Comparison of ENCODE assay signal across 1 cellular context in the genomic region with DNA sequence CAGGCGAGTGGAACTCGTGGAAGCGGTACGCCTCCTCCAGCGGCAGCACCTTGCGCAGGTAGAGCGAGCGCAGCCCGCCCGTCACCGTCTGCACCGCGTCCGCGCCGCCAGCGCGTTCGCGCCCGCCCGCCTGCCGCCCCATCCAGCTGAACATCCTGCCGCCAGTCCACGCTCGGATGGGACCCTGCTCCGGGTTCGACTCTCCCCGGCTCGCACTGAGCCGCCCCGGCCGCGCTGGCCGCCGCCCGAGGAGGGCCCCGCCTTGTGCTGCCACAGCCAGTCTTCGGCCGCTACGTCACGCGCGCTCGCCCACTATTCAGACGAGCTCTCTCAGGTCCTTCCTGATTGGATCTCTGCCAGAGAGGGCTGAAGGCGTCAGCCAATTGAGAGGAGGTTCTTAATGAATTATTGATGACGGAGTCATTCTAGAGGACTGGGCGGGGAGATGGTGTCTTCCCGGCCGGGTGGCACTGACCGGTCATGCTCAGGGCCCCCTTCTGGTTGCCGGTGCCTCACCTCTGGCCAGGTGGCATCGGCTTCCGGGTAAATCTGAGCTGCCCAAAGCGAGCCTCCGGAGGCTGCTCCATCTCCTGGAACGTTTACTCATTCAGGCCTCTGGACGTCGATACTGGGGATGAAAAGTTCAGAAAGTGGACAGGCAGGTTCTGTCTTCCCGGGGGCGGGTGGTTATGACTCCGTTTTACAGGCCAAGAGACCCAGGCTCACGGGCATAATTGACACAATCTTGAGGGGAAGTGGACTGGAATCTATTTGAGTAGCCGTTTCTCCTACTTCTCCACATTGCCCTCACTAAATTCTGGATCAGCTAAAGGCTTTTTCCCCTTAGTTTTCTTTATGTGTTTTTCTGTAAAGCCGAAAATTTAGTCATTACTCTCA.
A peak's percentile ranks its signal among the peaks of the same experiment; 100 is the strongest.
TF ChIP-seq lines count a peak whose summit lies in the region.

A gene (minus strand): TSS at position 217 of the 897 bp plus-strand sequence. CDS start 63 bp downstream, at position 154.

TF ChIP-seq in HepG2, 621 proteins besides CTCF, POLR2A, EP300 and RAD21 (continued from another document and continues in another):
- TF ChIP-seq TAF1 (CRISPR knock-in tag; IDR thresholded peaks at IDR 0.05) (peak; percentile 95), TCF7 (IDR thresholded peaks at IDR 0.05; ENCODE audit: low read depth) (no peak), GATAD1 (CRISPR knock-in tag; IDR thresholded peaks at IDR 0.05) (peak; percentile 56), SIX1 (CRISPR knock-in tag; IDR thresholded peaks at IDR 0.05; ENCODE audit: borderline replicate concordance) (0 out of 2 replicates have a peak, but pooled peaks have one; percentile 16), ZNF562 (CRISPR knock-in tag; IDR thresholded peaks at IDR 0.05; ENCODE audit: borderline replicate concordance) (no peak), DMAP1 (CRISPR knock-in tag; IDR thresholded peaks at IDR 0.05) (no peak), RXRA (CRISPR knock-in tag; IDR thresholded peaks at IDR 0.05) (peak; percentile 52; the same call in 1 of the 2 replicates), TGIF2 (CRISPR knock-in tag; IDR thresholded peaks at IDR 0.05) (peak; percentile 52; the same call in 1 of the 2 replicates), MATR3 (CRISPR knock-in tag; IDR thresholded peaks at IDR 0.05) (no peak), DPF2 (CRISPR knock-in tag; IDR thresholded peaks at IDR 0.05; ENCODE audit: borderline replicate concordance, low read depth) (0 out of 2 replicates have a peak, but pooled peaks have one; percentile 1), MYC (CRISPR knock-in tag; IDR thresholded peaks at IDR 0.05; ENCODE audit: borderline replicate concordance) (peak; percentile 23; the same call in 1 of the 2 replicates), ZNF251 (CRISPR knock-in tag; IDR thresholded peaks at IDR 0.05) (no peak), DNMT3B (CRISPR knock-in tag; conservative IDR thresholded peaks at IDR 0.05) (no peak), FOXM1 (CRISPR knock-in tag; IDR thresholded peaks at IDR 0.05) (no peak), ZSCAN22 (CRISPR knock-in tag; IDR thresholded peaks at IDR 0.05) (no peak), NCOA1 (CRISPR knock-in tag; IDR thresholded peaks at IDR 0.05) (no peak), MED1 (CRISPR knock-in tag; IDR thresholded peaks at IDR 0.05) (no peak), HNRNPH1 (optimal IDR thresholded peaks at IDR 0.05; ENCODE audit: low read depth, low read length) (no peak), ZNF83 (CRISPR knock-in tag; IDR thresholded peaks at IDR 0.05; ENCODE audit: borderline replicate concordance) (0 out of 2 replicates have a peak, but pooled peaks have one; percentile 50), IRF2 (CRISPR knock-in tag; IDR thresholded peaks at IDR 0.05) (no peak), ZNF263 (CRISPR knock-in tag; IDR thresholded peaks at IDR 0.05) (no peak), ZNF510 (CRISPR knock-in tag; IDR thresholded peaks at IDR 0.05; ENCODE audit: low read depth) (no peak), ZNF143 (CRISPR knock-in tag; IDR thresholded peaks at IDR 0.05) (no peak), ZZZ3 (CRISPR knock-in tag; IDR thresholded peaks at IDR 0.05; ENCODE audit: borderline replicate concordance) (no peak), MEF2D (CRISPR knock-in tag; IDR thresholded peaks at IDR 0.05) (no peak), RFX5 (IDR thresholded peaks at IDR 0.05; ENCODE audit: low read depth, low read length) (peak; percentile 76), NR2C2 (CRISPR knock-in tag; IDR thresholded peaks at IDR 0.05; ENCODE audit: borderline replicate concordance) (peak; percentile 59), REXO4 (CRISPR knock-in tag; IDR thresholded peaks at IDR 0.05; ENCODE audit: borderline replicate concordance) (no peak), ZMYM4 (CRISPR knock-in tag; IDR thresholded peaks at IDR 0.05) (peak; percentile 90), GFI1 (CRISPR knock-in tag; IDR thresholded peaks at IDR 0.05; ENCODE audit: borderline replicate concordance) (peak; percentile 91), ZNF550 (CRISPR knock-in tag; IDR thresholded peaks at IDR 0.05; ENCODE audit: borderline replicate concordance) (no peak), CEBPB (IDR thresholded peaks at IDR 0.05; ENCODE audit: borderline replicate concordance, low read depth, low read length) (no peak), ZNF7 (CRISPR knock-in tag; IDR thresholded peaks at IDR 0.05) (no peak), STAG1 (CRISPR knock-in tag; IDR thresholded peaks at IDR 0.05) (peak; percentile 21; the same call in 1 of the 2 replicates), ZNF484 (CRISPR knock-in tag; IDR thresholded peaks at IDR 0.05; ENCODE audit: borderline replicate concordance, low read depth) (no peak)
- TF ChIP-seq, protein P1, sequence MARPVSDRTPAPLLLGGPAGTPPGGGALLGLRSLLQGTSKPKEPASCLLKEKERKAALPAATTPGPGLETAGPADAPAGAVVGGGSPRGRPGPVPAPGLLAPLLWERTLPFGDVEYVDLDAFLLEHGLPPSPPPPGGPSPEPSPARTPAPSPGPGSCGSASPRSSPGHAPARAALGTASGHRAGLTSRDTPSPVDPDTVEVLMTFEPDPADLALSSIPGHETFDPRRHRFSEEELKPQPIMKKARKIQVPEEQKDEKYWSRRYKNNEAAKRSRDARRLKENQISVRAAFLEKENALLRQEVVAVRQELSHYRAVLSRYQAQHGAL (CRISPR knock-in tag; IDR thresholded peaks at IDR 0.05; ENCODE audit: not compliant biosample characterization) = no peak
- TF ChIP-seq, protein P2, sequence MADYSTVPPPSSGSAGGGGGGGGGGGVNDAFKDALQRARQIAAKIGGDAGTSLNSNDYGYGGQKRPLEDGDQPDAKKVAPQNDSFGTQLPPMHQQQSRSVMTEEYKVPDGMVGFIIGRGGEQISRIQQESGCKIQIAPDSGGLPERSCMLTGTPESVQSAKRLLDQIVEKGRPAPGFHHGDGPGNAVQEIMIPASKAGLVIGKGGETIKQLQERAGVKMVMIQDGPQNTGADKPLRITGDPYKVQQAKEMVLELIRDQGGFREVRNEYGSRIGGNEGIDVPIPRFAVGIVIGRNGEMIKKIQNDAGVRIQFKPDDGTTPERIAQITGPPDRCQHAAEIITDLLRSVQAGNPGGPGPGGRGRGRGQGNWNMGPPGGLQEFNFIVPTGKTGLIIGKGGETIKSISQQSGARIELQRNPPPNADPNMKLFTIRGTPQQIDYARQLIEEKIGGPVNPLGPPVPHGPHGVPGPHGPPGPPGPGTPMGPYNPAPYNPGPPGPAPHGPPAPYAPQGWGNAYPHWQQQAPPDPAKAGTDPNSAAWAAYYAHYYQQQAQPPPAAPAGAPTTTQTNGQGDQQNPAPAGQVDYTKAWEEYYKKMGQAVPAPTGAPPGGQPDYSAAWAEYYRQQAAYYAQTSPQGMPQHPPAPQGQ (CRISPR knock-in tag; IDR thresholded peaks at IDR 0.05; ENCODE audit: borderline replicate concordance) = no peak
- TF ChIP-seq, protein P3, sequence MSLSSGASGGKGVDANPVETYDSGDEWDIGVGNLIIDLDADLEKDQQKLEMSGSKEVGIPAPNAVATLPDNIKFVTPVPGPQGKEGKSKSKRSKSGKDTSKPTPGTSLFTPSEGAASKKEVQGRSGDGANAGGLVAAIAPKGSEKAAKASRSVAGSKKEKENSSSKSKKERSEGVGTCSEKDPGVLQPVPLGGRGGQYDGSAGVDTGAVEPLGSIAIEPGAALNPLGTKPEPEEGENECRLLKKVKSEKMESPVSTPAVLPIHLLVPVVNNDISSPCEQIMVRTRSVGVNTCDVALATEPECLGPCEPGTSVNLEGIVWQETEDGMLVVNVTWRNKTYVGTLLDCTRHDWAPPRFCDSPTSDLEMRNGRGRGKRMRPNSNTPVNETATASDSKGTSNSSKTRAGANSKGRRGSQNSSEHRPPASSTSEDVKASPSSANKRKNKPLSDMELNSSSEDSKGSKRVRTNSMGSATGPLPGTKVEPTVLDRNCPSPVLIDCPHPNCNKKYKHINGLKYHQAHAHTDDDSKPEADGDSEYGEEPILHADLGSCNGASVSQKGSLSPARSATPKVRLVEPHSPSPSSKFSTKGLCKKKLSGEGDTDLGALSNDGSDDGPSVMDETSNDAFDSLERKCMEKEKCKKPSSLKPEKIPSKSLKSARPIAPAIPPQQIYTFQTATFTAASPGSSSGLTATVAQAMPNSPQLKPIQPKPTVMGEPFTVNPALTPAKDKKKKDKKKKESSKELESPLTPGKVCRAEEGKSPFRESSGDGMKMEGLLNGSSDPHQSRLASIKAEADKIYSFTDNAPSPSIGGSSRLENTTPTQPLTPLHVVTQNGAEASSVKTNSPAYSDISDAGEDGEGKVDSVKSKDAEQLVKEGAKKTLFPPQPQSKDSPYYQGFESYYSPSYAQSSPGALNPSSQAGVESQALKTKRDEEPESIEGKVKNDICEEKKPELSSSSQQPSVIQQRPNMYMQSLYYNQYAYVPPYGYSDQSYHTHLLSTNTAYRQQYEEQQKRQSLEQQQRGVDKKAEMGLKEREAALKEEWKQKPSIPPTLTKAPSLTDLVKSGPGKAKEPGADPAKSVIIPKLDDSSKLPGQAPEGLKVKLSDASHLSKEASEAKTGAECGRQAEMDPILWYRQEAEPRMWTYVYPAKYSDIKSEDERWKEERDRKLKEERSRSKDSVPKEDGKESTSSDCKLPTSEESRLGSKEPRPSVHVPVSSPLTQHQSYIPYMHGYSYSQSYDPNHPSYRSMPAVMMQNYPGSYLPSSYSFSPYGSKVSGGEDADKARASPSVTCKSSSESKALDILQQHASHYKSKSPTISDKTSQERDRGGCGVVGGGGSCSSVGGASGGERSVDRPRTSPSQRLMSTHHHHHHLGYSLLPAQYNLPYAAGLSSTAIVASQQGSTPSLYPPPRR (CRISPR knock-in tag; IDR thresholded peaks at IDR 0.05; ENCODE audit: borderline replicate concordance) = no peak
- TF ChIP-seq, protein P4, sequence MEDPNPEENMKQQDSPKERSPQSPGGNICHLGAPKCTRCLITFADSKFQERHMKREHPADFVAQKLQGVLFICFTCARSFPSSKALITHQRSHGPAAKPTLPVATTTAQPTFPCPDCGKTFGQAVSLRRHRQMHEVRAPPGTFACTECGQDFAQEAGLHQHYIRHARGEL (CRISPR knock-in tag; IDR thresholded peaks at IDR 0.05) = no peak
- TF ChIP-seq, protein P5, sequence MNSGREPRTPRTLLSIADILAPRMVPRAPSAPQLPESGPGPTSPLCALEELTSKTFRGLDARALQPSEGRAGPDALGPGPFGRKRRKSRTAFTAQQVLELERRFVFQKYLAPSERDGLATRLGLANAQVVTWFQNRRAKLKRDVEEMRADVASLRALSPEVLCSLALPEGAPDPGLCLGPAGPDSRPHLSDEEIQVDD (CRISPR knock-in tag; IDR thresholded peaks at IDR 0.05; ENCODE audit: borderline replicate concordance) = no peak; the same call in 1 of the 2 replicates
- TF ChIP-seq, protein P6, sequence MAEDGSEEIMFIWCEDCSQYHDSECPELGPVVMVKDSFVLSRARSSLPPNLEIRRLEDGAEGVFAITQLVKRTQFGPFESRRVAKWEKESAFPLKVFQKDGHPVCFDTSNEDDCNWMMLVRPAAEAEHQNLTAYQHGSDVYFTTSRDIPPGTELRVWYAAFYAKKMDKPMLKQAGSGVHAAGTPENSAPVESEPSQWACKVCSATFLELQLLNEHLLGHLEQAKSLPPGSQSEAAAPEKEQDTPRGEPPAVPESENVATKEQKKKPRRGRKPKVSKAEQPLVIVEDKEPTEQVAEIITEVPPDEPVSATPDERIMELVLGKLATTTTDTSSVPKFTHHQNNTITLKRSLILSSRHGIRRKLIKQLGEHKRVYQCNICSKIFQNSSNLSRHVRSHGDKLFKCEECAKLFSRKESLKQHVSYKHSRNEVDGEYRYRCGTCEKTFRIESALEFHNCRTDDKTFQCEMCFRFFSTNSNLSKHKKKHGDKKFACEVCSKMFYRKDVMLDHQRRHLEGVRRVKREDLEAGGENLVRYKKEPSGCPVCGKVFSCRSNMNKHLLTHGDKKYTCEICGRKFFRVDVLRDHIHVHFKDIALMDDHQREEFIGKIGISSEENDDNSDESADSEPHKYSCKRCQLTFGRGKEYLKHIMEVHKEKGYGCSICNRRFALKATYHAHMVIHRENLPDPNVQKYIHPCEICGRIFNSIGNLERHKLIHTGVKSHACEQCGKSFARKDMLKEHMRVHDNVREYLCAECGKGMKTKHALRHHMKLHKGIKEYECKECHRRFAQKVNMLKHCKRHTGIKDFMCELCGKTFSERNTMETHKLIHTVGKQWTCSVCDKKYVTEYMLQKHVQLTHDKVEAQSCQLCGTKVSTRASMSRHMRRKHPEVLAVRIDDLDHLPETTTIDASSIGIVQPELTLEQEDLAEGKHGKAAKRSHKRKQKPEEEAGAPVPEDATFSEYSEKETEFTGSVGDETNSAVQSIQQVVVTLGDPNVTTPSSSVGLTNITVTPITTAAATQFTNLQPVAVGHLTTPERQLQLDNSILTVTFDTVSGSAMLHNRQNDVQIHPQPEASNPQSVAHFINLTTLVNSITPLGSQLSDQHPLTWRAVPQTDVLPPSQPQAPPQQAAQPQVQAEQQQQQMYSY (CRISPR knock-in tag; IDR thresholded peaks at IDR 0.05) = peak; percentile 77; the same call in 1 of the 2 replicates
- TF ChIP-seq, protein P7, sequence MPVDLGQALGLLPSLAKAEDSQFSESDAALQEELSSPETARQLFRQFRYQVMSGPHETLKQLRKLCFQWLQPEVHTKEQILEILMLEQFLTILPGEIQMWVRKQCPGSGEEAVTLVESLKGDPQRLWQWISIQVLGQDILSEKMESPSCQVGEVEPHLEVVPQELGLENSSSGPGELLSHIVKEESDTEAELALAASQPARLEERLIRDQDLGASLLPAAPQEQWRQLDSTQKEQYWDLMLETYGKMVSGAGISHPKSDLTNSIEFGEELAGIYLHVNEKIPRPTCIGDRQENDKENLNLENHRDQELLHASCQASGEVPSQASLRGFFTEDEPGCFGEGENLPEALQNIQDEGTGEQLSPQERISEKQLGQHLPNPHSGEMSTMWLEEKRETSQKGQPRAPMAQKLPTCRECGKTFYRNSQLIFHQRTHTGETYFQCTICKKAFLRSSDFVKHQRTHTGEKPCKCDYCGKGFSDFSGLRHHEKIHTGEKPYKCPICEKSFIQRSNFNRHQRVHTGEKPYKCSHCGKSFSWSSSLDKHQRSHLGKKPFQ (CRISPR knock-in tag; IDR thresholded peaks at IDR 0.05; ENCODE audit: insufficient replicate concordance) = no peak
- TF ChIP-seq, protein P8, sequence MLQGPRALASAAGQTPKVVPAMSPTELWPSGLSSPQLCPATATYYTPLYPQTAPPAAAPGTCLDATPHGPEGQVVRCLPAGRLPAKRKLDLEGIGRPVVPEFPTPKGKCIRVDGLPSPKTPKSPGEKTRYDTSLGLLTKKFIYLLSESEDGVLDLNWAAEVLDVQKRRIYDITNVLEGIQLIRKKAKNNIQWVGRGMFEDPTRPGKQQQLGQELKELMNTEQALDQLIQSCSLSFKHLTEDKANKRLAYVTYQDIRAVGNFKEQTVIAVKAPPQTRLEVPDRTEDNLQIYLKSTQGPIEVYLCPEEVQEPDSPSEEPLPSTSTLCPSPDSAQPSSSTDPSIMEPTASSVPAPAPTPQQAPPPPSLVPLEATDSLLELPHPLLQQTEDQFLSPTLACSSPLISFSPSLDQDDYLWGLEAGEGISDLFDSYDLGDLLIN (CRISPR knock-in tag; IDR thresholded peaks at IDR 0.05; ENCODE audit: borderline replicate concordance) = no peak
- TF ChIP-seq, protein P9, sequence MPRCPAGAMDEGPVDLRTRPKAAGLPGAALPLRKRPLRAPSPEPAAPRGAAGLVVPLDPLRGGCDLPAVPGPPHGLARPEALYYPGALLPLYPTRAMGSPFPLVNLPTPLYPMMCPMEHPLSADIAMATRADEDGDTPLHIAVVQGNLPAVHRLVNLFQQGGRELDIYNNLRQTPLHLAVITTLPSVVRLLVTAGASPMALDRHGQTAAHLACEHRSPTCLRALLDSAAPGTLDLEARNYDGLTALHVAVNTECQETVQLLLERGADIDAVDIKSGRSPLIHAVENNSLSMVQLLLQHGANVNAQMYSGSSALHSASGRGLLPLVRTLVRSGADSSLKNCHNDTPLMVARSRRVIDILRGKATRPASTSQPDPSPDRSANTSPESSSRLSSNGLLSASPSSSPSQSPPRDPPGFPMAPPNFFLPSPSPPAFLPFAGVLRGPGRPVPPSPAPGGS (CRISPR knock-in tag; IDR thresholded peaks at IDR 0.05) = peak; percentile 62; the same call in 1 of the 2 replicates
